ENCODE assay signal across 20 cellular contexts in genomic region chr7:72335561-72336381, GRCh38.
DNase-seq lines count a peak whose midpoint lies in the region; ATAC-seq and TF ChIP-seq lines count a peak whose summit lies in the region.
"Had no signal": no experiment of that assay in that cellular context is flagged by ENCODE, and none has a peak within 500 bp of the region (broad histone marks: within the 10 kb centered on the region; RNA-seq: fewer than 3 reads in every experiment).

No MANE protein-coding gene starts in this region.

- no peaks in the 10 kb centered on the region for H4K20me1 ChIP-seq in mammary epithelial cell (ENCODE audit: insufficient read depth, low read length)

- 14% methylated on average over 13 of the region's 62 CpGs for WGBS in mammary epithelial cell (ENCODE audit: low coverage, missing lambda C conversion rate)
- 2% methylated on average over 62 of the region's 62 CpGs for WGBS in thymus

- H3K36me3 Mint-ChIP-seq in activated T-cell treated with anti-CD3 and anti-CD28 coated beads, Interleukin-2, amount 50 U/mL, for 72 hours (ENCODE audit: insufficient read depth in 2 of 2), result peaks cover 1 to 2% of the 10 kb centered on the region in 2 donors

- no peak overlapping the region for H2AFZ ChIP-seq in mammary epithelial cell (ENCODE audit: low read depth, low read length)

- dilution Hi-C loops in mammary epithelial cell (cut with HindIII; ENCODE audit: low sequenced_read_pairs), result no loop called here

- CTCF ChIA-PET in mammary epithelial cell (lab: Charles Lee; ENCODE audit: low non-redundant PET), result no interaction called here

- H3K9me3 ChIP-seq in breast epithelium, result peaks cover 4 to 21% of the 10 kb centered on the region in 2 donors
- no peaks in the 10 kb centered on the region for H3K9me3 ChIP-seq in mammary epithelial cell (replicated peaks; ENCODE audit: insufficient read depth, low read length)
- no peaks in the 10 kb centered on the region for H3K9me3 ChIP-seq in thymus (ENCODE audit: control insufficient read depth)

- no peak overlapping the region for H3K9ac ChIP-seq in mammary epithelial cell (ENCODE audit: insufficient read depth, low read length)

- in situ Hi-C loops in mammary epithelial cell (cut with MboI; ENCODE audit: low sequenced_read_pairs in 2 of 2), result no loop called here

- H3K9me3 Mint-ChIP-seq in activated T-cell treated with anti-CD3 and anti-CD28 coated beads, Interleukin-2, amount 50 U/mL, for 72 hours, result peaks cover 5 to 6% of the 10 kb centered on the region in 2 donors

- no peak overlapping the region for H3K4me2 ChIP-seq in mammary epithelial cell (ENCODE audit: insufficient read depth, low read depth, low read length)

- H3K27ac Mint-ChIP-seq in activated T-cell treated with anti-CD3 and anti-CD28 coated beads, Interleukin-2, amount 50 U/mL, for 72 hours, result no peak overlapping the region
- H3K27ac Mint-ChIP-seq: activated T-helper 1 cell treated with anti-CD3 and anti-CD28 coated beads, Interleukin-12 subunit alpha, Interleukin-12 subunit beta, Interleukin-2, Interleukin-4 antibody, amounts not matched to agents 30 ng/mL and 10 ng/mL and 1 ng/mL, durations not matched to agents 14 hours and 24 hours and 36 hours; CD8-positive, alpha-beta memory T cell; dendritic cell treated with granulocyte-macrophage colony-stimulating factor and Interleukin-4, amounts not matched to agents 40 ng/mL and 50 ng/mL, for 4 days; naive thymus-derived CD4-positive, alpha-beta T cell; stimulated activated naive CD8-positive, alpha-beta T cell treated with anti-CD3 and anti-CD28 coated beads, Interleukin-15, amount 100 ng/mL, for 72 hours had no signal

- TF ChIP-seq POLR2A in breast epithelium (IDR thresholded peaks at IDR 0.05), result no peak

- no TSS peak for BruUV-seq in mammary epithelial cell (replicated peaks; lab: Mats Ljungman, UMichigan)

- H3K36me3 ChIP-seq in breast epithelium (no peaks in the 10 kb centered on the region), mammary epithelial cell (ENCODE audit: insufficient read depth, low read length) (no peaks in the 10 kb centered on the region), thymus (ENCODE audit: control insufficient read depth, insufficient read depth) (peaks cover 3% of the 10 kb centered on the region)

- H3K4me1 ChIP-seq in breast epithelium (no peaks in the 10 kb centered on the region), mammary epithelial cell (ENCODE audit: insufficient read depth, low read length) (no peaks in the 10 kb centered on the region), thymus (ENCODE audit: control insufficient read depth, insufficient read depth, low read length) (peaks cover 9% of the 10 kb centered on the region)

- no peak overlapping the region for H3K27ac ChIP-seq in breast epithelium
- H3K27ac ChIP-seq in mammary epithelial cell (ENCODE audit: insufficient read depth, low read depth, low read length), result no peak overlapping the region
- peak overlapping the region; percentile 60 for H3K27ac ChIP-seq in thymus (ENCODE audit: low read depth)

- H3K27me3 ChIP-seq in breast epithelium (peaks cover 0 to 48% of the 10 kb centered on the region in 2 donors), mammary epithelial cell (ENCODE audit: insufficient read depth, low read length) (peaks cover 17% of the 10 kb centered on the region), thymus (ENCODE audit: control insufficient read depth, insufficient read depth) (no peaks in the 10 kb centered on the region)

- ATAC-seq in activated T-cell treated with anti-CD3 and anti-CD28 coated beads, Interleukin-2, amount 50 U/mL, for 72 hours (replicated peaks in 1 of 2), result no peak
- ATAC-seq: naive thymus-derived CD4-positive, alpha-beta T cell; stimulated activated naive CD8-positive, alpha-beta T cell treated with anti-CD3 and anti-CD28 coated beads, Interleukin-15, amount 100 ng/mL, for 72 hours had no signal

- H3K4me1 Mint-ChIP-seq in activated T-cell treated with anti-CD3 and anti-CD28 coated beads, Interleukin-2, amount 50 U/mL, for 72 hours (ENCODE audit: low read depth), result peaks cover 5% of the 10 kb centered on the region
- H3K4me1 Mint-ChIP-seq: CD8-positive, alpha-beta memory T cell had no signal

- peaks cover 30% of the 10 kb centered on the region for H3K27me3 Mint-ChIP-seq in activated T-cell treated with anti-CD3 and anti-CD28 coated beads, Interleukin-2, amount 50 U/mL, for 72 hours (ENCODE audit: low read depth)

- no peak overlapping the region for H3K4me3 Mint-ChIP-seq in activated T-cell treated with anti-CD3 and anti-CD28 coated beads, Interleukin-2, amount 50 U/mL, for 72 hours
- H3K4me3 Mint-ChIP-seq: activated T-helper 1 cell treated with anti-CD3 and anti-CD28 coated beads, Interleukin-12 subunit alpha, Interleukin-12 subunit beta, Interleukin-2, Interleukin-4 antibody, amounts not matched to agents 30 ng/mL and 10 ng/mL and 1 ng/mL, durations not matched to agents 14 hours and 24 hours and 36 hours; CD8-positive, alpha-beta memory T cell; dendritic cell treated with granulocyte-macrophage colony-stimulating factor and Interleukin-4, amounts not matched to agents 40 ng/mL and 50 ng/mL, for 4 days; naive thymus-derived CD4-positive, alpha-beta T cell; stimulated activated naive CD8-positive, alpha-beta T cell treated with anti-CD3 and anti-CD28 coated beads, Interleukin-15, amount 100 ng/mL, for 72 hours had no signal

- H3K4me3 ChIP-seq in breast epithelium (peak overlapping the region in 2 of 3 donors; percentile 37 to 44), mammary epithelial cell (replicated peaks in 1 of 3; ENCODE audit: insufficient read depth in 1 of 3, low read depth in 2 of 3, low read length in 3 of 3) (no peak overlapping the region), thymus (ENCODE audit: low read length) (peak overlapping the region; percentile 91)

- intact Hi-C loops in breast epithelium (cut with DNase I; ENCODE audit: low total_unique reads) (no loop called here), mammary epithelial cell (cut with micrococcal nuclease) (no loop called here)

- DNase-seq in breast epithelium (ENCODE audit: low spot score in 2 of 2) (no peak), mammary epithelial cell (no peak), cerebellar cortex (ENCODE audit: low spot score) (peak; percentile 60), islet precursor cell (peak; percentile 62), NCI-H1048 (lab: John Stamatoyannopoulos, UW) (no peak), activated T-cell treated with anti-CD3 and anti-CD28 coated beads for 4 hours (no peak)
- DNase-seq in activated T-cell treated with anti-CD3 and anti-CD28 coated beads, Interleukin-2, amount 50 U/mL, for 72 hours, result no peak
- DNase-seq: activated CD4-positive, alpha-beta T cell treated with anti-CD3 and anti-CD28 coated beads, Interleukin-2, amount 50 U/mL, for 1 hour; CD8-positive, alpha-beta memory T cell; kidney glomerular epithelial cell; naive thymus-derived CD4-positive, alpha-beta T cell; NCI-H2029 treated with DMSO at 0.1 percent for 48 hours; NK-92 treated with Interleukin-12 subunit alpha and Interleukin-12 subunit beta, amount 100 ng/mL, for 24 hours; SHP77; small intestine; stimulated activated naive CD8-positive, alpha-beta T cell treated with anti-CD3 and anti-CD28 coated beads, Interleukin-15, amount 100 ng/mL, for 72 hours; T1000 had no signal

- TF ChIP-seq CTCF in breast epithelium (IDR thresholded peaks at IDR 0.05) (no peak), mammary epithelial cell (conservative IDR thresholded peaks at IDR 0.05 in 1 of 2, IDR thresholded peaks at IDR 0.05 in 1 of 2; ENCODE audit: extremely low read depth in 1 of 2, insufficient read depth in 1 of 2, low read depth in 1 of 2, low read length in 2 of 2) (no peak)

- H3K79me2 ChIP-seq in mammary epithelial cell (ENCODE audit: insufficient read depth, low read length), result no peaks in the 10 kb centered on the region

Comparison
In these comparisons a context has a peak if more than half of its experiments do, and no peak if none do; other contexts are left out.
1. H3K4me3 ChIP-seq: peak in breast epithelium (2 of 3) and thymus (single experiment); none in mammary epithelial cell (0 of 3).
2. DNase-seq: peak in cerebellar cortex (single experiment) and islet precursor cell (single experiment); none in breast epithelium (0 of 2), mammary epithelial cell (single experiment), activated T-cell treated with anti-CD3 and anti-CD28 coated beads, Interleukin-2, amount 50 U/mL, for 72 hours (0 of 2), NCI-H1048 (single experiment) and activated T-cell treated with anti-CD3 and anti-CD28 coated beads for 4 hours (single experiment).